In genomic region chr10:31299119-31299518, GRCh38 we compare ENCODE assay signal across 13 cellular contexts. TPM values are rescaled to one million over a fixed set of nuclear protein-coding genes. Genes with fewer than 3 reads are reported as not detected.
DNase-seq lines count a peak whose midpoint lies in the region; ATAC-seq, FAIRE-seq and TF ChIP-seq lines count a peak whose summit lies in the region.
"Had no signal": no experiment of that assay in that cellular context is flagged by ENCODE, and none has a peak within 500 bp of the region (broad histone marks: within the 10 kb centered on the region; RNA-seq: fewer than 3 reads in every experiment).

No MANE protein-coding gene starts in this region.

- H3K27me3 Mint-ChIP-seq in CD4-positive, CD25-positive, alpha-beta regulatory T cell, result no peaks in the 10 kb centered on the region
- H3K27me3 Mint-ChIP-seq: activated naive CD8-positive, alpha-beta T cell treated with anti-CD3 and anti-CD28 coated beads, Interleukin-2, amount 50 U/mL, for 24 hours had no signal

- peaks cover 0 to 4% (median 3%) of the 10 kb centered on the region in 4 donors for H3K4me1 Mint-ChIP-seq in CD4-positive, CD25-positive, alpha-beta regulatory T cell

- H3K36me3 Mint-ChIP-seq in CD4-positive, CD25-positive, alpha-beta regulatory T cell, result no peaks in the 10 kb centered on the region

- peak in 2 of 3 donors; percentile 4 to 56 for DNase-seq in CD4-positive, CD25-positive, alpha-beta regulatory T cell
- no peak for DNase-seq in D721Med (ENCODE audit: insufficient read length, low spot score)
- peak; percentile 75 for DNase-seq in NCI-H82 (lab: John Stamatoyannopoulos, UW)
- peak; percentile 57 for DNase-seq in epithelial cell of esophagus (ENCODE audit: low read depth)
- DNase-seq in NCI-H128 (lab: John Stamatoyannopoulos, UW; ENCODE audit: unreplicated experiment), result no peak
- DNase-seq: activated naive CD8-positive, alpha-beta T cell treated with anti-CD3 and anti-CD28 coated beads, Interleukin-2, amount 50 U/mL, for 24 hours; mesenchymal stem cell; NCI-H526 treated with DMSO at 0.1 percent for 48 hours; SHP77 had no signal

- FAIRE-seq in D721Med (lab: Jason Lieb, UNC), result peak; percentile 44

- H3K27ac ChIP-seq in CD4-positive, CD25-positive, alpha-beta regulatory T cell (ENCODE audit: insufficient read depth, low read length, poor library complexity, severe bottlenecking), result no peak overlapping the region
- H3K27ac ChIP-seq: C4-2B, neutrophil had no signal

- H3K4me3 Mint-ChIP-seq in CD4-positive, CD25-positive, alpha-beta regulatory T cell, result no peak overlapping the region
- H3K4me3 Mint-ChIP-seq: activated naive CD8-positive, alpha-beta T cell treated with anti-CD3 and anti-CD28 coated beads, Interleukin-2, amount 50 U/mL, for 24 hours had no signal

- peak in 1 of 2 donors; percentile 48 for ATAC-seq in CD4-positive, CD25-positive, alpha-beta regulatory T cell (ENCODE audit: low read depth in 2 of 2)
- ATAC-seq in HG03571 (IDR thresholded peaks at IDR 0.05; ENCODE audit: unreplicated experiment), result no peak
- ATAC-seq in HG02588 (IDR thresholded peaks at IDR 0.05; ENCODE audit: unreplicated experiment), result no peak
- ATAC-seq: activated naive CD8-positive, alpha-beta T cell treated with anti-CD3 and anti-CD28 coated beads, Interleukin-2, amount 50 U/mL, for 24 hours had no signal

- peaks cover 4% of the 10 kb centered on the region for H3K4me1 ChIP-seq in CD4-positive, CD25-positive, alpha-beta regulatory T cell (ENCODE audit: control insufficient read depth, insufficient read depth, low read length, poor library complexity, severe bottlenecking)

- no peaks in the 10 kb centered on the region for H3K36me3 ChIP-seq in CD4-positive, CD25-positive, alpha-beta regulatory T cell (ENCODE audit: control insufficient read depth, insufficient read depth, low read length)
- H3K36me3 ChIP-seq: neutrophil had no signal

- H3K27me3 ChIP-seq in CD4-positive, CD25-positive, alpha-beta regulatory T cell (ENCODE audit: control insufficient read depth, insufficient read depth, low read length), result no peaks in the 10 kb centered on the region
- H3K27me3 ChIP-seq: neutrophil had no signal

- H3K27ac Mint-ChIP-seq in CD4-positive, CD25-positive, alpha-beta regulatory T cell, result no peak overlapping the region
- H3K27ac Mint-ChIP-seq: activated naive CD8-positive, alpha-beta T cell treated with anti-CD3 and anti-CD28 coated beads, Interleukin-2, amount 50 U/mL, for 24 hours had no signal

- H3K9me3 Mint-ChIP-seq in CD4-positive, CD25-positive, alpha-beta regulatory T cell, result peaks cover 0 to 6% (median 0%) of the 10 kb centered on the region in 7 donors
- H3K9me3 Mint-ChIP-seq: activated naive CD8-positive, alpha-beta T cell treated with anti-CD3 and anti-CD28 coated beads, Interleukin-2, amount 50 U/mL, for 24 hours had no signal

- no peak overlapping the region for H3K4me3 ChIP-seq in CD4-positive, CD25-positive, alpha-beta regulatory T cell (ENCODE audit: low read depth, low read length)
- no peak overlapping the region for H3K4me3 ChIP-seq in epithelial cell of esophagus (ENCODE audit: low read length)

- TF ChIP-seq CTCF in D721Med (IDR thresholded peaks at IDR 0.05; ENCODE audit: insufficient read depth, missing control alignments) (no peak), epithelial cell of esophagus (IDR thresholded peaks at IDR 0.05; ENCODE audit: insufficient read depth, low read depth, low read length, missing control alignments) (no peak)

- H3K9me3 ChIP-seq in CD4-positive, CD25-positive, alpha-beta regulatory T cell (ENCODE audit: control insufficient read depth in 2 of 2, low read length in 2 of 2), result no peaks in the 10 kb centered on the region
- H3K9me3 ChIP-seq: neutrophil had no signal

RNA-seq across cellular contexts. Expression of gene ZEB1, which starts 19.9 kb away (rescaled TPM):
- total RNA-seq in CD4-positive, CD25-positive, alpha-beta regulatory T cell, result 150 TPM
- polyA plus RNA-seq in CD4-positive, CD25-positive, alpha-beta regulatory T cell, result 10 to 100 TPM; 26.2 to 40.2 (median 28.8) TPM

Comparison
In these comparisons a context has a peak if more than half of its experiments do, and no peak if none do; other contexts are left out.
1. DNase-seq: peak in CD4-positive, CD25-positive, alpha-beta regulatory T cell (2 of 3), NCI-H82 (single experiment) and epithelial cell of esophagus (single experiment); none in D721Med (single experiment) and NCI-H128 (single experiment).